Comparison of ENCODE assay signal across 25 cellular contexts in genomic region chr6:91562955-91563354, GRCh38.
"Had no signal": no experiment of that assay in that cellular context is flagged by ENCODE, and none has a peak within 500 bp of the region (broad histone marks: within the 10 kb centered on the region; RNA-seq: fewer than 3 reads in every experiment).

No MANE protein-coding gene starts in this region.

- H3K4me3 Mint-ChIP-seq: activated CD4-positive, alpha-beta memory T cell treated with anti-CD3 and anti-CD28 coated beads for 36 hours; activated CD4-positive, alpha-beta T cell treated with anti-CD3 and anti-CD28 coated beads, Interleukin-2, amount 10 ng/mL, durations not matched to agents 7 days and 5 days; activated naive CD8-positive, alpha-beta T cell treated with anti-CD3 and anti-CD28 coated beads, Interleukin-2, amount 50 U/mL, for 24 hours; activated T-cell treated with anti-CD3 and anti-CD28 coated beads, Interleukin-2, amount 50 U/mL, for 4 hours had no signal

- H3K27ac Mint-ChIP-seq: activated CD4-positive, alpha-beta memory T cell treated with anti-CD3 and anti-CD28 coated beads for 36 hours; activated CD4-positive, alpha-beta T cell treated with anti-CD3 and anti-CD28 coated beads, Interleukin-2, amount 10 ng/mL, durations not matched to agents 7 days and 5 days; activated naive CD4-positive, alpha-beta T cell treated with anti-CD3 and anti-CD28 coated beads, Interleukin-2, amount 50 U/mL, for 72 hours; activated naive CD8-positive, alpha-beta T cell treated with anti-CD3 and anti-CD28 coated beads, Interleukin-2, amount 50 U/mL, for 24 hours had no signal

- ATAC-seq: activated naive CD4-positive, alpha-beta T cell treated with anti-CD3 and anti-CD28 coated beads, Interleukin-2, amount 50 U/mL, for 72 hours; activated naive CD8-positive, alpha-beta T cell treated with anti-CD3 and anti-CD28 coated beads, Interleukin-2, amount 50 U/mL, for 24 hours; activated T-cell treated with anti-CD3 and anti-CD28 coated beads, Interleukin-2, amount 50 U/mL, for 4 hours had no signal

- FAIRE-seq: bronchial epithelial cell, TTC549 had no signal

- H3K27me3 Mint-ChIP-seq: activated CD4-positive, alpha-beta memory T cell treated with anti-CD3 and anti-CD28 coated beads for 36 hours; activated CD4-positive, alpha-beta T cell treated with anti-CD3 and anti-CD28 coated beads, Interleukin-2, amount 10 ng/mL, durations not matched to agents 7 days and 5 days; activated naive CD8-positive, alpha-beta T cell treated with anti-CD3 and anti-CD28 coated beads, Interleukin-2, amount 50 U/mL, for 24 hours had no signal

- H3K36me3 Mint-ChIP-seq: activated CD4-positive, alpha-beta memory T cell treated with anti-CD3 and anti-CD28 coated beads for 36 hours; activated naive CD4-positive, alpha-beta T cell treated with anti-CD3 and anti-CD28 coated beads, Interleukin-2, amount 50 U/mL, for 72 hours had no signal

- H3K4me1 Mint-ChIP-seq: activated CD4-positive, alpha-beta T cell treated with anti-CD3 and anti-CD28 coated beads, Interleukin-2, amount 10 ng/mL, durations not matched to agents 7 days and 5 days; activated naive CD8-positive, alpha-beta T cell treated with anti-CD3 and anti-CD28 coated beads, Interleukin-2, amount 50 U/mL, for 24 hours had no signal

- DNase-seq: activated CD4-positive, alpha-beta memory T cell treated with anti-CD3 and anti-CD28 coated beads for 36 hours; activated CD4-positive, alpha-beta T cell treated with anti-CD3 and anti-CD28 coated beads, Interleukin-2, amount 10 ng/mL, durations not matched to agents 7 days and 5 days; activated CD4-positive, CD25-positive, alpha-beta regulatory T cell; activated CD8-positive, alpha-beta memory T cell treated with anti-CD3 and anti-CD28 coated beads for 24 hours; activated effector memory CD4-positive, alpha-beta T cell treated with anti-CD3 and anti-CD28 coated beads, Interleukin-2, amount 50 U/mL, for 16 hours; activated naive CD4-positive, alpha-beta T cell treated with Interleukin-2 at 50 U/mL for 16 hours; activated naive CD8-positive, alpha-beta T cell treated with anti-CD3 and anti-CD28 coated beads, Interleukin-2, amount 50 U/mL, for 24 hours; activated T-cell treated with anti-CD3 and anti-CD28 coated beads, Interleukin-2, amount 50 U/mL, for 4 hours; amygdala; central memory CD4-positive, alpha-beta T cell; NCI-H1092; NCI-H1417 treated with DMSO at 0.1 percent for 48 hours; NCI-H1694; NCI-H2029; NCI-H2107; NCI-H2171 treated with DMSO at 0.1 percent for 48 hours; NCI-H226; NCI-H526 treated with DMSO at 0.1 percent for 48 hours; NCI-H82; SIG-M5; T-helper 2 cell; T1000 had no signal
